ENCODE assay signal across 9 cellular contexts in genomic region chr13:105168295-105168694, GRCh38.
"Had no signal": no experiment of that assay in that cellular context is flagged by ENCODE, and none has a peak within 500 bp of the region (broad histone marks: within the 10 kb centered on the region; RNA-seq: fewer than 3 reads in every experiment).

No MANE protein-coding gene starts in this region.

- ATAC-seq: HCT116, HepG2 had no signal

- DNase-seq: GM23248, GOT3, H7, HFFc6, KBM-7 had no signal

- H3K9ac ChIP-seq: GM23248 had no signal

- H3K9me3 ChIP-seq: HAP-1 had no signal

- H3K27ac ChIP-seq: GM23248, HL-60 had no signal

- FAIRE-seq: HepG2 had no signal

- H3K4me3 ChIP-seq: GM23248, HAP-1 had no signal

- H3K36me3 ChIP-seq: HAP-1 had no signal

- H2AFZ ChIP-seq: GM23248 had no signal
